8 cellular contexts compared by ENCODE assay signal in genomic region chr19:48630289-48631036, GRCh38. TPM values are rescaled to one million over a fixed set of nuclear protein-coding genes. Genes with fewer than 3 reads are reported as not detected.
DNase-seq lines count a peak whose midpoint lies in the region; ATAC-seq and TF ChIP-seq lines count a peak whose summit lies in the region.

No MANE protein-coding gene starts in this region.

- peak overlapping the region; percentile 95 for H3K27ac ChIP-seq in VCaP
- H3K27ac ChIP-seq in hepatocyte: peak overlapping the region; percentile 80
- peak overlapping the region; percentile 74 for H3K27ac ChIP-seq in rectal smooth muscle tissue (ENCODE audit: low read depth, low read length)

- no peak overlapping the region for H2AFZ ChIP-seq in hepatocyte

- H3K9me3 ChIP-seq in hepatocyte (ENCODE audit: low read depth): no peaks in the 10 kb centered on the region

- peaks cover 48% of the 10 kb centered on the region for H3K4me1 ChIP-seq in hepatocyte (ENCODE audit: insufficient read depth)
- H3K4me1 ChIP-seq in rectal smooth muscle tissue (ENCODE audit: control insufficient read depth, insufficient read depth, low read length): peaks cover 38% of the 10 kb centered on the region

- peak; percentile 20; the same call in 1 of the 2 replicates for TF ChIP-seq CTCF in VCaP (conservative IDR thresholded peaks at IDR 0.05)
- peak; percentile 30 for TF ChIP-seq CTCF in hepatocyte (IDR thresholded peaks at IDR 0.05; ENCODE audit: poor library complexity)

- no peak for ATAC-seq in GM19023 (IDR thresholded peaks at IDR 0.05; ENCODE audit: unreplicated experiment)

- no peaks in the 10 kb centered on the region for H4K20me1 ChIP-seq in hepatocyte (ENCODE audit: insufficient read depth, poor library complexity, severe bottlenecking)

- H3K4me2 ChIP-seq in hepatocyte: peak overlapping the region; percentile 66

- H3K27me3 ChIP-seq in hepatocyte (no peaks in the 10 kb centered on the region), rectal smooth muscle tissue (ENCODE audit: control insufficient read depth, insufficient read depth, low read length) (no peaks in the 10 kb centered on the region)

- WGBS in hepatocyte (ENCODE audit: low lambda C conversion rate, missing lambda C conversion rate): 11% methylated on average over 47 of the region's 48 CpGs

- H3K36me3 ChIP-seq in hepatocyte (replicated peaks; ENCODE audit: insufficient read depth, low read depth) (no peaks in the 10 kb centered on the region), rectal smooth muscle tissue (ENCODE audit: control insufficient read depth, insufficient read depth, low read length) (peaks cover 16% of the 10 kb centered on the region)

- H3K9me2 ChIP-seq in hepatocyte (replicated peaks; ENCODE audit: insufficient read depth): no peaks in the 10 kb centered on the region

- DNase-seq in DMS53 treated with DMSO at 0.1 percent for 48 hours (lab: John Stamatoyannopoulos, UW; ENCODE audit: unreplicated experiment): peak; percentile 67
- DNase-seq in hepatocyte (ENCODE audit: low spot score): peak; percentile 89
- DNase-seq in NCI-H2029 (lab: John Stamatoyannopoulos, UW): no peak
- no peak for DNase-seq in SIG-M5 (lab: John Stamatoyannopoulos, UW)
- DNase-seq in stimulated activated CD4-positive, alpha-beta T cell treated with anti-CD3 and anti-CD28 coated beads, Interleukin-4, amount 100 ng/mL, for 4 hours: no peak

- no peak overlapping the region for H3K4me3 ChIP-seq in hepatocyte
- H3K4me3 ChIP-seq in rectal smooth muscle tissue (ENCODE audit: low read length): peak overlapping the region; percentile 27

- H3K79me2 ChIP-seq in hepatocyte: peaks cover 10% of the 10 kb centered on the region

- H3K9ac ChIP-seq in rectal smooth muscle tissue (ENCODE audit: low read length): peak overlapping the region; percentile 49

RNA-seq across cellular contexts. Expression of gene DBP, which starts 6.7 kb away (rescaled TPM):
- 3.9 and 5.4 TPM in 2 replicates for total RNA-seq in hepatocyte
- polyA plus RNA-seq in hepatocyte: 11.8 and 20.4 TPM in 2 replicates

RNA-seq across cellular contexts. Expression of gene SPHK2, which starts 11.2 kb away (rescaled TPM):
- 45.2 and 56.7 TPM in 2 replicates for total RNA-seq in hepatocyte
- polyA plus RNA-seq in hepatocyte: 39.4 and 48.2 TPM in 2 replicates

RNA-seq across cellular contexts. Expression of gene RPL18, which starts 11.5 kb away (rescaled TPM):
- total RNA-seq in hepatocyte: 1,372 and 1,462 TPM in 2 replicates
- polyA plus RNA-seq in hepatocyte: 616 and 623 TPM in 2 replicates

RNA-seq across cellular contexts. Expression of gene CA11, which starts 15.5 kb away (rescaled TPM):
- total RNA-seq in hepatocyte: 11.7 and 12.0 TPM in 2 replicates
- 43.6 and 48.6 TPM in 2 replicates for polyA plus RNA-seq in hepatocyte

RNA-seq across cellular contexts. Expression of gene FAM83E, which starts 15.6 kb away (rescaled TPM):
- total RNA-seq in hepatocyte: 13.8 and 22.2 TPM in 2 replicates
- 12.4 and 16.1 TPM in 2 replicates for polyA plus RNA-seq in hepatocyte

Comparison
In these comparisons a context has a peak if more than half of its experiments do, and no peak if none do; other contexts are left out.
1. DNase-seq: peak in DMS53 treated with DMSO at 0.1 percent for 48 hours (single experiment) and hepatocyte (single experiment); none in NCI-H2029 (single experiment), SIG-M5 (single experiment) and stimulated activated CD4-positive, alpha-beta T cell treated with anti-CD3 and anti-CD28 coated beads, Interleukin-4, amount 100 ng/mL, for 4 hours (0 of 2).
2. Peak in every context shown above with its lines, with median percentiles within 50 percentile points of each other: H3K27ac ChIP-seq.